8 cellular contexts compared by ENCODE assay signal in genomic region chr2:169824373-169825333, GRCh38. TPM values are rescaled to one million over a fixed set of nuclear protein-coding genes. Genes with fewer than 3 reads are reported as not detected.
DNase-seq lines count a peak whose midpoint lies in the region; ATAC-seq, FAIRE-seq and TF ChIP-seq lines count a peak whose summit lies in the region.

METTL5 (minus strand) TSS chr2:169824905; CDS start chr2:169824597, 308 bp downstream.

- H3K36me3 ChIP-seq in mammary epithelial cell (ENCODE audit: insufficient read depth, low read length) (no peaks in the 10 kb centered on the region), small intestine (ENCODE audit: control insufficient read depth in 2 of 2, insufficient read depth in 2 of 2, low read length in 2 of 2) (no peaks in the 10 kb centered on the region)

- ATAC-seq in GM18858 (IDR thresholded peaks at IDR 0.05; ENCODE audit: unreplicated experiment) = peak; percentile 54
- ATAC-seq in HG03095 (IDR thresholded peaks at IDR 0.05; ENCODE audit: unreplicated experiment) = peak; percentile 61

- in situ Hi-C loops in ACHN (cut with HindIII; ENCODE audit: low pct_ligation_motif_present, low pct_unique_long_range_greater_than_20kb, low sequenced_read_pairs) = no loop called here
- in situ Hi-C loops in mammary epithelial cell (cut with MboI; ENCODE audit: low sequenced_read_pairs in 2 of 2) = no loop called here

- TF ChIP-seq CTCF in WI38 (IDR thresholded peaks at IDR 0.05; ENCODE audit: low read depth, low read length) (peak; percentile 86), mammary epithelial cell (conservative IDR thresholded peaks at IDR 0.05 in 1 of 2, IDR thresholded peaks at IDR 0.05 in 1 of 2; ENCODE audit: extremely low read depth in 1 of 2, insufficient read depth in 1 of 2, low read depth in 1 of 2, low read length in 2 of 2) (peak; percentile 78 to 82)

- intact Hi-C loops in mammary epithelial cell (cut with micrococcal nuclease) = loop anchor here (1.0 kb wide), 2 partner anchors 53 to 104 kb away; no protein-coding TSS in a partner anchor

- 6% methylated on average over 21 of the region's 61 CpGs for WGBS in mammary epithelial cell (ENCODE audit: low coverage, missing lambda C conversion rate)
- WGBS in small intestine, 3 donors = 1 to 2% (median 1%) methylated on average over 47 to 61 of the region's 61 CpGs

- H3K27me3 ChIP-seq in mammary epithelial cell (ENCODE audit: insufficient read depth, low read length) (no peaks in the 10 kb centered on the region), small intestine (ENCODE audit: control insufficient read depth in 2 of 2, insufficient read depth in 2 of 2, low read length in 2 of 2) (no peaks in the 10 kb centered on the region)

- no peaks in the 10 kb centered on the region for H4K20me1 ChIP-seq in mammary epithelial cell (ENCODE audit: insufficient read depth, low read length)

- H3K9ac ChIP-seq in mammary epithelial cell (ENCODE audit: insufficient read depth, low read length) = peak within 1 kb of the TSS; percentile 85

- peak within 1 kb of the TSS; percentile 92 for H2AFZ ChIP-seq in mammary epithelial cell (ENCODE audit: low read depth, low read length)

- H3K9me3 ChIP-seq in mammary epithelial cell (replicated peaks; ENCODE audit: insufficient read depth, low read length) (no peaks in the 10 kb centered on the region), small intestine (ENCODE audit: control insufficient read depth, low read depth) (no peaks in the 10 kb centered on the region)

- dilution Hi-C loops in mammary epithelial cell (cut with HindIII; ENCODE audit: low sequenced_read_pairs) = no loop called here

- no peak for FAIRE-seq in small intestine (lab: Jason Lieb, UNC)

- peak within 1 kb of the TSS; percentile 94 for H3K4me2 ChIP-seq in mammary epithelial cell (ENCODE audit: insufficient read depth, low read depth, low read length)

- BruUV-seq in mammary epithelial cell (replicated peaks; lab: Mats Ljungman, UMichigan) = TSS peak; percentile 27

- peaks cover 66% of the 10 kb centered on the region for H3K79me2 ChIP-seq in mammary epithelial cell (ENCODE audit: insufficient read depth, low read length)

- DNase-seq in ACHN (peak; percentile 86), NCI-H2196 (lab: John Stamatoyannopoulos, UW; ENCODE audit: unreplicated experiment) (peak; percentile 87), mammary epithelial cell (peak; percentile 73), iPS-NIHi11 (ENCODE audit: low spot score) (peak; percentile 92), small intestine (peak; percentile 77)

- CTCF ChIA-PET in mammary epithelial cell (lab: Charles Lee; ENCODE audit: low non-redundant PET) = interaction anchor here (0.6 kb wide), 2 partner anchors 72 to 103 kb away, joined by 5 to 8 read pairs; no protein-coding TSS in a partner anchor

- H3K27ac ChIP-seq in mammary epithelial cell (ENCODE audit: insufficient read depth, low read depth, low read length) (peak within 1 kb of the TSS; percentile 76), small intestine (ENCODE audit: low read depth in 1 of 2, low read length in 1 of 2) (peak within 1 kb of the TSS; percentile 77 to 79)

- peak within 1 kb of the TSS; percentile 82 for H3K4me3 ChIP-seq in WI38 (ENCODE audit: low read depth, low read length)
- peak within 1 kb of the TSS; percentile 76 to 90 (median 78) for H3K4me3 ChIP-seq in mammary epithelial cell (replicated peaks in 1 of 3; ENCODE audit: insufficient read depth in 1 of 3, low read depth in 2 of 3, low read length in 3 of 3)
- H3K4me3 ChIP-seq in small intestine (ENCODE audit: low read depth in 1 of 2, low read length in 2 of 2) = peak within 1 kb of the TSS; percentile 74 to 94

- peaks cover 21% of the 10 kb centered on the region for H3K4me1 ChIP-seq in mammary epithelial cell (ENCODE audit: insufficient read depth, low read length)
- H3K4me1 ChIP-seq in small intestine (ENCODE audit: control insufficient read depth in 2 of 2, insufficient read depth in 1 of 2, low read depth in 1 of 2, low read length in 1 of 2) = peaks cover 2 to 3% of the 10 kb centered on the region in 2 donors

RNA-seq across cellular contexts. Expression of gene METTL5, which starts in this region (rescaled TPM):
- 10 to 100 TPM; 60.2 to 90.6 TPM for total RNA-seq in mammary epithelial cell
- polyA plus RNA-seq in mammary epithelial cell (58.3 TPM), small intestine (10 to 100 TPM; 44.3 to 75.8 (median 56.0) TPM)
- polyA minus RNA-seq in mammary epithelial cell = 52.0 TPM

Comparison
In these comparisons a context has a peak if more than half of its experiments do, and no peak if none do; other contexts are left out.
1. Peak in every context shown above with its lines: DNase-seq, ATAC-seq, H3K4me3 ChIP-seq and H3K27ac ChIP-seq.